Comparison of ENCODE assay signal across 25 cellular contexts in the genomic region with DNA sequence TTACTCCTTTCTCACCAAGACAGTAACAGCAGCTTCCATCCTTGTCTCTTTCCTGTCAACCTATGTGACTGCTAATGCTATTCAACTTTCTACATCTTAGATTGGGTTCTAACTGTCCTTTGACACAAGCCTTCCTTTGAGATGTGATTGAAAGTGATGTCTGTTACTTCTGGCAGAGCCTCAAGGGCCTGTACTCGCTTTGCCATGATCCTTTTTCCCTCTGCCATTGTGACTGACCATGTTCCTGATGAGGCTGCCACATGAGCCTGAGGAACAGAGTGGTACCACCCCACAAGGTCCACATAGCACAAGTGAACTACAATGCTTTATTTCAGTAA.
A peak's percentile ranks its signal among the peaks of the same experiment; 100 is the strongest.
DNase-seq lines count a peak whose midpoint lies in the region; ATAC-seq, FAIRE-seq and TF ChIP-seq lines count a peak whose summit lies in the region.
"Had no signal": no experiment of that assay in that cellular context is flagged by ENCODE, and none has a peak within 500 bp of the region (broad histone marks: within the 10 kb centered on the region; RNA-seq: fewer than 3 reads in every experiment).

No MANE protein-coding gene starts in this region.

- no peak overlapping the region for H3K4me3 Mint-ChIP-seq in activated CD4-positive, alpha-beta T cell treated with anti-CD3 and anti-CD28 coated beads, Interleukin-2, amount 10 ng/mL, durations not matched to agents 7 days and 5 days
- H3K4me3 Mint-ChIP-seq in activated CD4-positive, alpha-beta T cell treated with anti-CD3 and anti-CD28 coated beads for 36 hours = no peak overlapping the region
- H3K4me3 Mint-ChIP-seq in naive thymus-derived CD4-positive, alpha-beta T cell = peak overlapping the region in 7 of 10 donors; percentile 8 to 68 (median 31)
- H3K4me3 Mint-ChIP-seq: activated CD4-positive, alpha-beta memory T cell treated with anti-CD3 and anti-CD28 coated beads, Interleukin-2, amount 10 ng/mL, durations not matched to agents 7 days and 5 days; activated naive CD8-positive, alpha-beta T cell treated with anti-CD3 and anti-CD28 coated beads for 36 hours; endodermal cell; neural progenitor cell; stimulated activated effector memory CD8-positive, alpha-beta T cell treated with anti-CD3 and anti-CD28 coated beads, Interleukin-12 subunit alpha, Interleukin-12 subunit beta, amount 100 ng/mL, for 72 hours had no signal

- intact Hi-C loops in activated CD4-positive, alpha-beta T cell treated with anti-CD3 and anti-CD28 coated beads for 36 hours (cut with DNase I, micrococcal nuclease) = loop anchor here in 1 of 2 experiments (10.0 kb wide), 1 partner anchor 93 kb away; no protein-coding TSS in a partner anchor
- intact Hi-C loops in colonic mucosa (cut with DNase I) (no loop called here), transverse colon (cut with DNase I; ENCODE audit: low total_unique reads) (no loop called here)
- intact Hi-C loops in naive thymus-derived CD4-positive, alpha-beta T cell (cut with micrococcal nuclease) = loop anchor here in 1 of 2 donors (5.0 to 10.0 kb wide), 2 partner anchors 75 to 267 kb away; no protein-coding TSS in a partner anchor

- in situ Hi-C loops in transverse colon (cut with MboI; ENCODE audit: low pct_ligation_motif_present in 1 of 4, low pct_unique_long_range_greater_than_20kb in 1 of 4, low sequenced_read_pairs in 3 of 4) = no loop called here

- H3K36me3 Mint-ChIP-seq in activated CD4-positive, alpha-beta T cell treated with anti-CD3 and anti-CD28 coated beads, Interleukin-2, amount 10 ng/mL, durations not matched to agents 7 days and 5 days (ENCODE audit: low read depth) = peaks cover 16% of the 10 kb centered on the region
- H3K36me3 Mint-ChIP-seq in activated CD4-positive, alpha-beta T cell treated with anti-CD3 and anti-CD28 coated beads for 36 hours (ENCODE audit: low read depth) = peaks cover 29% of the 10 kb centered on the region
- peaks cover 7 to 13% (median 11%) of the 10 kb centered on the region in 5 donors for H3K36me3 Mint-ChIP-seq in naive thymus-derived CD4-positive, alpha-beta T cell
- H3K36me3 Mint-ChIP-seq: stimulated activated effector memory CD8-positive, alpha-beta T cell treated with anti-CD3 and anti-CD28 coated beads, Interleukin-12 subunit alpha, Interleukin-12 subunit beta, amount 100 ng/mL, for 72 hours had no signal

- H3K4me1 ChIP-seq in colonic mucosa (peaks cover 13% of the 10 kb centered on the region), transverse colon (peaks cover 4 to 40% (median 28%) of the 10 kb centered on the region in 4 donors), Karpas-422 (ENCODE audit: low read length) (no peaks in the 10 kb centered on the region)
- peaks cover 46 to 47% of the 10 kb centered on the region in 2 donors for H3K4me1 ChIP-seq in naive thymus-derived CD4-positive, alpha-beta T cell (ENCODE audit: control insufficient read depth in 2 of 2, insufficient read depth in 2 of 2, low read length in 2 of 2)
- H3K4me1 ChIP-seq: gastrocnemius medialis had no signal

- ATAC-seq in activated CD4-positive, alpha-beta T cell treated with anti-CD3 and anti-CD28 coated beads for 36 hours = no peak
- ATAC-seq in naive thymus-derived CD4-positive, alpha-beta T cell = no peak
- no peak for ATAC-seq in HG03139 (IDR thresholded peaks at IDR 0.05; ENCODE audit: unreplicated experiment)
- ATAC-seq: gastrocnemius medialis; Panc1; stimulated activated effector memory CD8-positive, alpha-beta T cell treated with anti-CD3 and anti-CD28 coated beads, Interleukin-12 subunit alpha, Interleukin-12 subunit beta, amount 100 ng/mL, for 72 hours had no signal

- no peak for TF ChIP-seq EP300 in transverse colon (IDR thresholded peaks at IDR 0.05; ENCODE audit: low read depth)

- FAIRE-seq in urothelium cell line (lab: Jason Lieb, UNC) = no peak
- FAIRE-seq: keratinocyte had no signal

- no peak overlapping the region for H2AFZ ChIP-seq in Karpas-422 (ENCODE audit: low read length)
- H2AFZ ChIP-seq: neural progenitor cell had no signal

- peaks cover 27% of the 10 kb centered on the region for H3K9me3 Mint-ChIP-seq in activated CD4-positive, alpha-beta T cell treated with anti-CD3 and anti-CD28 coated beads, Interleukin-2, amount 10 ng/mL, durations not matched to agents 7 days and 5 days
- H3K9me3 Mint-ChIP-seq in activated CD4-positive, alpha-beta T cell treated with anti-CD3 and anti-CD28 coated beads for 36 hours (ENCODE audit: low read depth) = peaks cover 24% of the 10 kb centered on the region
- peaks cover 5 to 32% (median 15%) of the 10 kb centered on the region in 11 donors for H3K9me3 Mint-ChIP-seq in naive thymus-derived CD4-positive, alpha-beta T cell

- no peak for DNase-seq in activated CD4-positive, alpha-beta T cell treated with anti-CD3 and anti-CD28 coated beads, Interleukin-2, amount 10 ng/mL, durations not matched to agents 7 days and 5 days
- no peak for DNase-seq in activated CD4-positive, alpha-beta T cell treated with anti-CD3 and anti-CD28 coated beads for 36 hours
- DNase-seq in colonic mucosa (no peak), transverse colon (no peak), Karpas-422 (no peak), urothelium cell line (ENCODE audit: low spot score) (no peak)
- no peak for DNase-seq in naive thymus-derived CD4-positive, alpha-beta T cell
- DNase-seq: activated CD4-positive, alpha-beta memory T cell treated with anti-CD3 and anti-CD28 coated beads, Interleukin-2, amount 10 ng/mL, durations not matched to agents 7 days and 5 days; activated naive CD8-positive, alpha-beta T cell treated with anti-CD3 and anti-CD28 coated beads for 36 hours; DND-41; endodermal cell; gastrocnemius medialis; NCI-H187; SIG-M5; T-helper 1 cell; tibial artery had no signal

- H3K27ac ChIP-seq in colonic mucosa (peak overlapping the region; percentile 18), transverse colon (peak overlapping the region in 3 of 4 donors; percentile 61 to 76 (median 63)), Karpas-422 (ENCODE audit: low read length) (no peak overlapping the region)
- no peak overlapping the region for H3K27ac ChIP-seq in naive thymus-derived CD4-positive, alpha-beta T cell (ENCODE audit: low read depth, low read length)
- H3K27ac ChIP-seq: esophagus muscularis mucosa, gastrocnemius medialis, neural progenitor cell, tibial artery had no signal

- 80 to 89% methylated on average over 1 of the region's 1 CpG for WGBS in transverse colon (ENCODE audit: low coverage in 1 of 2), 2 donors

- no peak overlapping the region for H3K9ac ChIP-seq in colonic mucosa (ENCODE audit: low read depth in 2 of 2, low read length in 2 of 2)
- no peak overlapping the region for H3K9ac ChIP-seq in Karpas-422 (ENCODE audit: low read length)
- H3K9ac ChIP-seq: neural progenitor cell had no signal

- POLR2A ChIA-PET in activated CD4-positive, alpha-beta T cell treated with anti-CD3 and anti-CD28 coated beads, Interleukin-2, amount 10 ng/mL, durations not matched to agents 7 days and 5 days (lab: Charles Lee) = no interaction called here
- POLR2A ChIA-PET in activated CD4-positive, alpha-beta T cell treated with anti-CD3 and anti-CD28 coated beads for 36 hours (lab: Charles Lee) = interaction anchor here (0.7 kb wide), 1 partner anchor 134 kb away, joined by 3 read pairs; no protein-coding TSS in a partner anchor
- POLR2A ChIA-PET in naive thymus-derived CD4-positive, alpha-beta T cell (lab: Charles Lee) = no interaction called here

- H3K4me2 ChIP-seq in Karpas-422 (ENCODE audit: low read depth, low read length, poor library complexity, severe bottlenecking) = no peak overlapping the region
- H3K4me2 ChIP-seq: neural progenitor cell, smooth muscle cell had no signal

- no peaks in the 10 kb centered on the region for H4K20me1 ChIP-seq in Karpas-422 (ENCODE audit: insufficient read depth, low read depth, low read length)

- H3K4me3 ChIP-seq in colonic mucosa (no peak overlapping the region), transverse colon (no peak overlapping the region), Karpas-422 (ENCODE audit: low read length) (no peak overlapping the region)
- H3K4me3 ChIP-seq in naive thymus-derived CD4-positive, alpha-beta T cell (ENCODE audit: low read length) = no peak overlapping the region
- H3K4me3 ChIP-seq: esophagus muscularis mucosa, gastrocnemius medialis, lung, mucosa of descending colon, neural progenitor cell, smooth muscle cell, tibial artery had no signal

- TF ChIP-seq POLR2A in transverse colon (IDR thresholded peaks at IDR 0.05) = no peak

- H3K36me3 ChIP-seq in colonic mucosa (no peaks in the 10 kb centered on the region), transverse colon (no peaks in the 10 kb centered on the region), Karpas-422 (ENCODE audit: insufficient read depth, low read length) (no peaks in the 10 kb centered on the region)
- no peaks in the 10 kb centered on the region for H3K36me3 ChIP-seq in naive thymus-derived CD4-positive, alpha-beta T cell (ENCODE audit: control insufficient read depth in 2 of 3, insufficient read depth in 3 of 3, low read length in 3 of 3)
- H3K36me3 ChIP-seq: esophagus muscularis mucosa, gastrocnemius medialis, neural progenitor cell, tibial artery had no signal

- no peak for TF ChIP-seq CTCF in colonic mucosa (IDR thresholded peaks at IDR 0.05)
- TF ChIP-seq CTCF in transverse colon (IDR thresholded peaks at IDR 0.05) = no peak

- H3K27ac Mint-ChIP-seq in activated CD4-positive, alpha-beta T cell treated with anti-CD3 and anti-CD28 coated beads, Interleukin-2, amount 10 ng/mL, durations not matched to agents 7 days and 5 days = peak overlapping the region; percentile 2
- no peak overlapping the region for H3K27ac Mint-ChIP-seq in activated CD4-positive, alpha-beta T cell treated with anti-CD3 and anti-CD28 coated beads for 36 hours
- H3K27ac Mint-ChIP-seq in naive thymus-derived CD4-positive, alpha-beta T cell = peak overlapping the region in 8 of 9 donors; percentile 1 to 93 (median 50)
- H3K27ac Mint-ChIP-seq: activated CD4-positive, alpha-beta memory T cell treated with anti-CD3 and anti-CD28 coated beads, Interleukin-2, amount 10 ng/mL, durations not matched to agents 7 days and 5 days; activated naive CD8-positive, alpha-beta T cell treated with anti-CD3 and anti-CD28 coated beads for 36 hours; endodermal cell; neural progenitor cell; stimulated activated effector memory CD8-positive, alpha-beta T cell treated with anti-CD3 and anti-CD28 coated beads, Interleukin-12 subunit alpha, Interleukin-12 subunit beta, amount 100 ng/mL, for 72 hours had no signal

- CTCF ChIA-PET in activated CD4-positive, alpha-beta T cell treated with anti-CD3 and anti-CD28 coated beads, Interleukin-2, amount 10 ng/mL, durations not matched to agents 7 days and 5 days (lab: Charles Lee) = no interaction called here
- CTCF ChIA-PET in activated CD4-positive, alpha-beta T cell treated with anti-CD3 and anti-CD28 coated beads for 36 hours (lab: Charles Lee) = interaction anchor here (1.6 kb wide), 1 partner anchor 29 kb away, joined by 3 read pairs; no protein-coding TSS in a partner anchor
- CTCF ChIA-PET in naive thymus-derived CD4-positive, alpha-beta T cell (lab: Charles Lee) = interaction anchor here (0.6 kb wide), 1 partner anchor 15 kb away, joined by 3 read pairs; no protein-coding TSS in a partner anchor

- no peaks in the 10 kb centered on the region for H3K9me2 ChIP-seq in Karpas-422 (replicated peaks; ENCODE audit: insufficient read depth, low read length)

- no peaks in the 10 kb centered on the region for H3K9me3 ChIP-seq in colonic mucosa
- H3K9me3 ChIP-seq in naive thymus-derived CD4-positive, alpha-beta T cell (ENCODE audit: control insufficient read depth in 2 of 3, low read length in 3 of 3) = peaks cover 0 to 11% (median 0%) of the 10 kb centered on the region in 3 experiments
- no peaks in the 10 kb centered on the region for H3K9me3 ChIP-seq in transverse colon
- H3K9me3 ChIP-seq in Karpas-422 (ENCODE audit: low read length) = no peaks in the 10 kb centered on the region
- H3K9me3 ChIP-seq: esophagus muscularis mucosa, gastrocnemius medialis, tibial artery had no signal

- H3K27me3 Mint-ChIP-seq in activated CD4-positive, alpha-beta T cell treated with anti-CD3 and anti-CD28 coated beads, Interleukin-2, amount 10 ng/mL, durations not matched to agents 7 days and 5 days = peaks cover 2% of the 10 kb centered on the region
- no peaks in the 10 kb centered on the region for H3K27me3 Mint-ChIP-seq in activated CD4-positive, alpha-beta T cell treated with anti-CD3 and anti-CD28 coated beads for 36 hours
- peaks cover 0 to 39% (median 0%) of the 10 kb centered on the region in 5 donors for H3K27me3 Mint-ChIP-seq in naive thymus-derived CD4-positive, alpha-beta T cell
- H3K27me3 Mint-ChIP-seq: activated naive CD8-positive, alpha-beta T cell treated with anti-CD3 and anti-CD28 coated beads for 36 hours had no signal

- no peaks in the 10 kb centered on the region for H3K27me3 ChIP-seq in colonic mucosa
- H3K27me3 ChIP-seq in naive thymus-derived CD4-positive, alpha-beta T cell (ENCODE audit: control insufficient read depth in 2 of 2, insufficient read depth in 2 of 2, low read length in 2 of 2) = no peaks in the 10 kb centered on the region
- no peaks in the 10 kb centered on the region for H3K27me3 ChIP-seq in transverse colon
- H3K27me3 ChIP-seq in Karpas-422 (ENCODE audit: low read length) = no peaks in the 10 kb centered on the region
- H3K27me3 ChIP-seq: esophagus muscularis mucosa, gastrocnemius medialis, neural progenitor cell, tibial artery had no signal

- peaks cover 56% of the 10 kb centered on the region for H3K4me1 Mint-ChIP-seq in activated CD4-positive, alpha-beta T cell treated with anti-CD3 and anti-CD28 coated beads, Interleukin-2, amount 10 ng/mL, durations not matched to agents 7 days and 5 days
- peaks cover 57% of the 10 kb centered on the region for H3K4me1 Mint-ChIP-seq in activated CD4-positive, alpha-beta T cell treated with anti-CD3 and anti-CD28 coated beads for 36 hours
- peaks cover 25 to 96% (median 71%) of the 10 kb centered on the region in 7 donors for H3K4me1 Mint-ChIP-seq in naive thymus-derived CD4-positive, alpha-beta T cell

- H3K79me2 ChIP-seq in Karpas-422 (ENCODE audit: low read length) = no peaks in the 10 kb centered on the region

Comparison
In these comparisons a context has a peak if more than half of its experiments do, and no peak if none do; other contexts are left out.
1. H3K4me3 Mint-ChIP-seq: peak in naive thymus-derived CD4-positive, alpha-beta T cell (7 of 10); none in activated CD4-positive, alpha-beta T cell treated with anti-CD3 and anti-CD28 coated beads, Interleukin-2, amount 10 ng/mL, durations not matched to agents 7 days and 5 days (single experiment) and activated CD4-positive, alpha-beta T cell treated with anti-CD3 and anti-CD28 coated beads for 36 hours (single experiment).
2. H3K27ac ChIP-seq: peak in colonic mucosa (single experiment) and transverse colon (3 of 4); none in naive thymus-derived CD4-positive, alpha-beta T cell (single experiment) and Karpas-422 (single experiment).